Comparison of ENCODE assay signal across 11 cellular contexts in genomic region chr12:110301065-110301806, GRCh38. TPM values are rescaled to one million over a fixed set of nuclear protein-coding genes. Genes with fewer than 3 reads are reported as not detected.
DNase-seq lines count a peak whose midpoint lies in the region; ATAC-seq and TF ChIP-seq lines count a peak whose summit lies in the region.
"Had no signal": no experiment of that assay in that cellular context is flagged by ENCODE, and none has a peak within 500 bp of the region (broad histone marks: within the 10 kb centered on the region; RNA-seq: fewer than 3 reads in every experiment).

No MANE protein-coding gene starts in this region.

- ATAC-seq in activated CD8-positive, alpha-beta memory T cell treated with anti-CD3 and anti-CD28 coated beads, Interleukin-2, amount 10 ng/mL, durations not matched to agents 7 days and 5 days = peak; percentile 56
- ATAC-seq in activated T-helper 17 cell treated with anti-CD3 and anti-CD28 coated beads, Interleukin-2, amount 50 U/mL, for 72 hours (replicated peaks) = peak; percentile 90
- ATAC-seq in stimulated activated naive CD8-positive, alpha-beta T cell treated with anti-CD3 and anti-CD28 coated beads, Interleukin-15, amount 100 ng/mL, for 72 hours = no peak
- ATAC-seq in GM18498 (IDR thresholded peaks at IDR 0.05; ENCODE audit: unreplicated experiment) (no peak), mucosa of descending colon (no peak)

- CTCF ChIA-PET in activated CD8-positive, alpha-beta memory T cell treated with anti-CD3 and anti-CD28 coated beads, Interleukin-2, amount 10 ng/mL, durations not matched to agents 7 days and 5 days (lab: Charles Lee) = interaction anchor here (1.2 kb wide), 1 partner anchor 130 kb away, joined by 3 read pairs; no protein-coding TSS in a partner anchor

- H3K27ac Mint-ChIP-seq in activated CD8-positive, alpha-beta memory T cell treated with anti-CD3 and anti-CD28 coated beads, Interleukin-2, amount 10 ng/mL, durations not matched to agents 7 days and 5 days = peak overlapping the region; percentile 66
- peak overlapping the region; percentile 66 for H3K27ac Mint-ChIP-seq in activated T-helper 17 cell treated with anti-CD3 and anti-CD28 coated beads, Interleukin-2, amount 50 U/mL, for 72 hours
- peak overlapping the region; percentile 74 for H3K27ac Mint-ChIP-seq in glutamatergic neuron (ENCODE audit: unreplicated experiment)
- H3K27ac Mint-ChIP-seq in stimulated activated naive CD8-positive, alpha-beta T cell treated with anti-CD3 and anti-CD28 coated beads, Interleukin-15, amount 100 ng/mL, for 72 hours = peak overlapping the region; percentile 71 to 72

- TF ChIP-seq CTCF in glutamatergic neuron (IDR thresholded peaks at IDR 0.05; ENCODE audit: partially characterized antibody, unreplicated experiment) = no peak
- TF ChIP-seq CTCF in mucosa of descending colon (IDR thresholded peaks at IDR 0.05) = no peak

- H3K9me3 Mint-ChIP-seq in activated CD8-positive, alpha-beta memory T cell treated with anti-CD3 and anti-CD28 coated beads, Interleukin-2, amount 10 ng/mL, durations not matched to agents 7 days and 5 days (ENCODE audit: low read depth) = no peaks in the 10 kb centered on the region
- no peaks in the 10 kb centered on the region for H3K9me3 Mint-ChIP-seq in activated T-helper 17 cell treated with anti-CD3 and anti-CD28 coated beads, Interleukin-2, amount 50 U/mL, for 72 hours
- no peaks in the 10 kb centered on the region for H3K9me3 Mint-ChIP-seq in glutamatergic neuron (ENCODE audit: unreplicated experiment)
- no peaks in the 10 kb centered on the region for H3K9me3 Mint-ChIP-seq in stimulated activated naive CD8-positive, alpha-beta T cell treated with anti-CD3 and anti-CD28 coated beads, Interleukin-15, amount 100 ng/mL, for 72 hours

- intact Hi-C loops in mucosa of descending colon (cut with DNase I, micrococcal nuclease) = no loop called here

- H3K4me1 ChIP-seq in mucosa of descending colon (ENCODE audit: low read depth) = peaks cover 12% of the 10 kb centered on the region

- DNase-seq in activated CD8-positive, alpha-beta memory T cell treated with anti-CD3 and anti-CD28 coated beads, Interleukin-2, amount 10 ng/mL, durations not matched to agents 7 days and 5 days = peak; percentile 40
- DNase-seq in activated CD8-positive, alpha-beta memory T cell treated with anti-CD3 and anti-CD28 coated beads, Interleukin-2, amount 50 U/mL, for 4 hours = no peak
- DNase-seq in glutamatergic neuron (no peak), ecto neural progenitor cell (ENCODE audit: low spot score) (no peak), mucosa of descending colon (no peak)
- no peak for DNase-seq in stimulated activated naive CD8-positive, alpha-beta T cell treated with anti-CD3 and anti-CD28 coated beads, Interleukin-15, amount 100 ng/mL, for 72 hours
- DNase-seq: H7, hypothalamus, MG63 had no signal

- H3K9me3 ChIP-seq in mucosa of descending colon = no peaks in the 10 kb centered on the region
- H3K9me3 ChIP-seq: MG63 had no signal

- H3K36me3 ChIP-seq in mucosa of descending colon (ENCODE audit: low read depth) = peaks cover 7% of the 10 kb centered on the region

- peaks cover 47% of the 10 kb centered on the region for H3K4me1 Mint-ChIP-seq in activated CD8-positive, alpha-beta memory T cell treated with anti-CD3 and anti-CD28 coated beads, Interleukin-2, amount 10 ng/mL, durations not matched to agents 7 days and 5 days
- peaks cover 32% of the 10 kb centered on the region for H3K4me1 Mint-ChIP-seq in activated T-helper 17 cell treated with anti-CD3 and anti-CD28 coated beads, Interleukin-2, amount 50 U/mL, for 72 hours
- peaks cover 5% of the 10 kb centered on the region for H3K4me1 Mint-ChIP-seq in glutamatergic neuron (ENCODE audit: low read depth, unreplicated experiment)
- H3K4me1 Mint-ChIP-seq in stimulated activated naive CD8-positive, alpha-beta T cell treated with anti-CD3 and anti-CD28 coated beads, Interleukin-15, amount 100 ng/mL, for 72 hours = peaks cover 57% of the 10 kb centered on the region

- peaks cover 56% of the 10 kb centered on the region for H3K36me3 Mint-ChIP-seq in activated CD8-positive, alpha-beta memory T cell treated with anti-CD3 and anti-CD28 coated beads, Interleukin-2, amount 10 ng/mL, durations not matched to agents 7 days and 5 days
- H3K36me3 Mint-ChIP-seq in activated T-helper 17 cell treated with anti-CD3 and anti-CD28 coated beads, Interleukin-2, amount 50 U/mL, for 72 hours (ENCODE audit: low read depth) = peaks cover 100% of the 10 kb centered on the region
- H3K36me3 Mint-ChIP-seq in glutamatergic neuron (ENCODE audit: unreplicated experiment) = no peaks in the 10 kb centered on the region

- no peak overlapping the region for H3K4me3 Mint-ChIP-seq in activated CD8-positive, alpha-beta memory T cell treated with anti-CD3 and anti-CD28 coated beads, Interleukin-2, amount 10 ng/mL, durations not matched to agents 7 days and 5 days
- peak overlapping the region; percentile 43 for H3K4me3 Mint-ChIP-seq in activated T-helper 17 cell treated with anti-CD3 and anti-CD28 coated beads, Interleukin-2, amount 50 U/mL, for 72 hours
- no peak overlapping the region for H3K4me3 Mint-ChIP-seq in glutamatergic neuron (ENCODE audit: unreplicated experiment)
- peak overlapping the region in 1 of 2 donors; percentile 12 for H3K4me3 Mint-ChIP-seq in stimulated activated naive CD8-positive, alpha-beta T cell treated with anti-CD3 and anti-CD28 coated beads, Interleukin-15, amount 100 ng/mL, for 72 hours

- no peaks in the 10 kb centered on the region for H3K27me3 Mint-ChIP-seq in activated CD8-positive, alpha-beta memory T cell treated with anti-CD3 and anti-CD28 coated beads, Interleukin-2, amount 10 ng/mL, durations not matched to agents 7 days and 5 days
- H3K27me3 Mint-ChIP-seq in activated T-helper 17 cell treated with anti-CD3 and anti-CD28 coated beads, Interleukin-2, amount 50 U/mL, for 72 hours = no peaks in the 10 kb centered on the region
- H3K27me3 Mint-ChIP-seq in glutamatergic neuron (ENCODE audit: unreplicated experiment) = no peaks in the 10 kb centered on the region
- H3K27me3 Mint-ChIP-seq in stimulated activated naive CD8-positive, alpha-beta T cell treated with anti-CD3 and anti-CD28 coated beads, Interleukin-15, amount 100 ng/mL, for 72 hours = no peaks in the 10 kb centered on the region

- H3K4me3 ChIP-seq in mucosa of descending colon = no peak overlapping the region
- H3K4me3 ChIP-seq: MG63 had no signal

RNA-seq across cellular contexts. Expression of gene ATP2A2, which starts 20.2 kb away (rescaled TPM):
- total RNA-seq in activated CD8-positive, alpha-beta memory T cell treated with anti-CD3 and anti-CD28 coated beads, Interleukin-2, amount 10 ng/mL, durations not matched to agents 7 days and 5 days = 100 to 1,000 TPM; 144 to 193 TPM
- total RNA-seq in activated T-helper 17 cell treated with anti-CD3 and anti-CD28 coated beads, Interleukin-2, amount 50 U/mL, for 72 hours = 100 to 1,000 TPM; 135 to 261 TPM
- total RNA-seq in glutamatergic neuron (ENCODE audit: unreplicated experiment) = 269 TPM
- 100 to 1,000 TPM; 242 to 287 (median 259) TPM for total RNA-seq in mucosa of descending colon

Comparison
In these comparisons a context has a peak if more than half of its experiments do, and no peak if none do; other contexts are left out.
1. ATAC-seq: peak in activated CD8-positive, alpha-beta memory T cell treated with anti-CD3 and anti-CD28 coated beads, Interleukin-2, amount 10 ng/mL, durations not matched to agents 7 days and 5 days (single experiment) and activated T-helper 17 cell treated with anti-CD3 and anti-CD28 coated beads, Interleukin-2, amount 50 U/mL, for 72 hours (single experiment); none in stimulated activated naive CD8-positive, alpha-beta T cell treated with anti-CD3 and anti-CD28 coated beads, Interleukin-15, amount 100 ng/mL, for 72 hours (single experiment), GM18498 (single experiment) and mucosa of descending colon (single experiment).
2. Peak in every context shown above with its lines, with median percentiles within 50 percentile points of each other: H3K27ac Mint-ChIP-seq.